Comparison of ENCODE assay signal across 20 cellular contexts in genomic region chr2:224343226-224343625, GRCh38. TPM values are rescaled to one million over a fixed set of nuclear protein-coding genes. Genes with fewer than 3 reads are reported as not detected.
DNase-seq lines count a peak whose midpoint lies in the region; ATAC-seq, FAIRE-seq and TF ChIP-seq lines count a peak whose summit lies in the region.
"Had no signal": no experiment of that assay in that cellular context is flagged by ENCODE, and none has a peak within 500 bp of the region (broad histone marks: within the 10 kb centered on the region; RNA-seq: fewer than 3 reads in every experiment).

No MANE protein-coding gene starts in this region.

- H3K4me1 ChIP-seq in astrocyte (ENCODE audit: insufficient read depth, low read length): no peaks in the 10 kb centered on the region
- H3K4me1 ChIP-seq: BLaER1, HAP-1 had no signal

- H3K27me3 Mint-ChIP-seq in astrocyte (ENCODE audit: low read depth, unreplicated experiment): no peaks in the 10 kb centered on the region

- no peaks in the 10 kb centered on the region for H3K9me3 ChIP-seq in astrocyte (ENCODE audit: insufficient read depth, low read depth, low read length)
- H3K9me3 ChIP-seq: HAP-1 had no signal

- H4K20me1 ChIP-seq in astrocyte (ENCODE audit: insufficient read depth, low read length): no peaks in the 10 kb centered on the region
- H4K20me1 ChIP-seq: BLaER1 had no signal

- ATAC-seq in GM21717 (IDR thresholded peaks at IDR 0.05; ENCODE audit: unreplicated experiment) (no peak), GM18511 (IDR thresholded peaks at IDR 0.05; ENCODE audit: unreplicated experiment) (no peak), HG03108 (IDR thresholded peaks at IDR 0.05; ENCODE audit: unreplicated experiment) (no peak)

- H3K79me2 ChIP-seq in astrocyte (ENCODE audit: insufficient read depth, low read length): no peaks in the 10 kb centered on the region

- H3K36me3 Mint-ChIP-seq in astrocyte (ENCODE audit: low read depth, unreplicated experiment): no peaks in the 10 kb centered on the region
- H3K36me3 Mint-ChIP-seq: CD14-positive monocyte; CD4-positive, alpha-beta memory T cell had no signal

- no peak overlapping the region for H3K27ac ChIP-seq in astrocyte (ENCODE audit: low read depth, low read length)
- H3K27ac ChIP-seq: BLaER1, GM23248, HL-60 had no signal

- H3K9me3 Mint-ChIP-seq in astrocyte (ENCODE audit: unreplicated experiment): peaks cover 6% of the 10 kb centered on the region

- no peak overlapping the region for H3K4me3 ChIP-seq in astrocyte (ENCODE audit: insufficient read depth, low read depth, low read length)
- H3K4me3 ChIP-seq: BLaER1, GM23248, HAP-1 had no signal

- no peak overlapping the region for H2AFZ ChIP-seq in astrocyte (ENCODE audit: low read depth, low read length)
- H2AFZ ChIP-seq: GM23248 had no signal

- H3K9ac ChIP-seq in astrocyte (ENCODE audit: low read length): no peak overlapping the region
- H3K9ac ChIP-seq: BLaER1, GM23248 had no signal

- no peak overlapping the region for H3K4me3 Mint-ChIP-seq in astrocyte (ENCODE audit: unreplicated experiment)
- H3K4me3 Mint-ChIP-seq: CD14-positive monocyte; CD4-positive, alpha-beta memory T cell had no signal

- no peak overlapping the region for H3K4me2 ChIP-seq in astrocyte (ENCODE audit: low read length)
- H3K4me2 ChIP-seq: BLaER1 had no signal

- no peaks in the 10 kb centered on the region for H3K27me3 ChIP-seq in astrocyte (ENCODE audit: insufficient read depth, low read length)
- H3K27me3 ChIP-seq: BLaER1 had no signal

- no peaks in the 10 kb centered on the region for H3K36me3 ChIP-seq in astrocyte (ENCODE audit: insufficient read depth, low read length)
- H3K36me3 ChIP-seq: BLaER1, HAP-1 had no signal

- H3K27ac Mint-ChIP-seq in astrocyte (ENCODE audit: unreplicated experiment): no peak overlapping the region
- H3K27ac Mint-ChIP-seq: CD4-positive, alpha-beta memory T cell had no signal

- H3K4me1 Mint-ChIP-seq in astrocyte (ENCODE audit: low read depth, unreplicated experiment): peaks cover 3% of the 10 kb centered on the region
- H3K4me1 Mint-ChIP-seq: CD4-positive, alpha-beta memory T cell had no signal

- peak; percentile 40 for DNase-seq in COLO829 (ENCODE audit: low spot score)
- peak; percentile 15 for DNase-seq in astrocyte (ENCODE audit: low read depth)
- peak; percentile 15 for DNase-seq in kidney glomerular epithelial cell (lab: John Stamatoyannopoulos, UW)
- peak; percentile 36 for DNase-seq in renal cortical epithelial cell (ENCODE audit: low read depth)
- DNase-seq in islet precursor cell: no peak
- DNase-seq: 8988T; Calu3; CD4-positive, alpha-beta memory T cell; DMS79 treated with DMSO at 0.1 percent for 48 hours; GF-D8; GM23248 had no signal

- TF ChIP-seq CTCF in astrocyte (IDR thresholded peaks at IDR 0.05; ENCODE audit: insufficient read depth, low read depth, low read length): no peak

- FAIRE-seq in astrocyte (lab: Jason Lieb, UNC): no peak

RNA-seq across cellular contexts. Expression of gene FAM124B, which starts 58.7 kb away (rescaled TPM):
- total RNA-seq in astrocyte (not detected in 2 replicates), renal cortical epithelial cell (0.25 and 0.35 TPM in 2 replicates)
- total RNA-seq: A673, Calu3, GM23248, HT1080 had no signal
